ENCODE assay signal across 8 cellular contexts in the genomic region with DNA sequence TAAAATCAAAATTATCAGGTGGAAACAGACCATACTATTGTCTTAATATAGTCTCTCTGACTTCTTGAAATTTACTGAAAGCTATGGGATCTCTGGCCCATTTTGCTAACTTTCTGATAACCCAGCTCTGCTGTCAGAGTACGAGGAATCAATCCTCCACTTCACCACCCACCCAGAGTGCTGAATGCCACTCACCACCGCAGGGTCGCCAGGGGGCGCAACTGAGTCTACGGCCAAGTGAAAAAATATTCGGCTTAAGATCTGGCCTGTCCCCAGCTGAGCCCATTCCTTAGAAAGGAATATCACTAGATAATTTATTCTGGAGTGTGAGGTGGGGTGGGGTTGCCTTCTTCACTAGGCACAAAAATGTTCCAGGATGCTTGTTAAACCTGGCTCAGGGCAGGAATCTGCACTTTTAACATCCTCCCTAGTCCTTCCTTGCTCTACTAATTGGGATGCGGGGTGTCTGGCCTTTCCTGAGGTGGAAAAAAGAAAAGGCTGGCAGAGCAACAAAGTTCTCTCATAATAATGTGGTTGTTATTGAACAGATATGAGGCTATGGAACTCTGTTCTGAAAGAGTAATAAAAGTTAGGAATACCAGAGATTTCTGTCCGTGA.
DNase-seq lines count a peak whose midpoint lies in the region; ATAC-seq and TF ChIP-seq lines count a peak whose summit lies in the region.

No MANE protein-coding gene starts in this region.

- no peaks in the 10 kb centered on the region for H3K4me1 ChIP-seq in spleen

- CTCF ChIA-PET in RWPE1 (lab: Yijun Ruan, JAX) = interaction anchor here (0.7 to 0.9 kb wide), 2 partner anchors 10 to 213 kb away, joined by 3 to 4 read pairs; no protein-coding TSS in a partner anchor

- no peaks in the 10 kb centered on the region for H3K36me3 ChIP-seq in spleen

- H3K27me3 ChIP-seq in spleen (replicated peaks in 1 of 7) = no peaks in the 10 kb centered on the region

- H3K4me3 ChIP-seq in fibroblast of villous mesenchyme (ENCODE audit: low read depth, low read length) (no peak overlapping the region), spleen (no peak overlapping the region)

- intact Hi-C loops in spleen (cut with DNase I; ENCODE audit: low total_unique reads) = no loop called here

- POLR2A ChIA-PET in RWPE1 (lab: Yijun Ruan, JAX; ENCODE audit: low non-redundant PET) = no interaction called here

- H3K9me3 ChIP-seq in spleen = no peaks in the 10 kb centered on the region

- TF ChIP-seq CTCF in 22Rv1 (IDR thresholded peaks at IDR 0.05) (peak; percentile 92), GM10266 (IDR thresholded peaks at IDR 0.05; ENCODE audit: control insufficient read depth, insufficient read depth, low read depth, missing control alignments) (peak; percentile 80), RWPE1 (conservative IDR thresholded peaks at IDR 0.05; ENCODE audit: low read depth) (peak; percentile 49; the same call in 1 of the 2 replicates), fibroblast of villous mesenchyme (IDR thresholded peaks at IDR 0.05; ENCODE audit: insufficient read depth, low read depth, low read length) (peak; percentile 92), spleen (IDR thresholded peaks at IDR 0.05 in 8 of 11, conservative IDR thresholded peaks at IDR 0.05 in 3 of 11) (peak in 5 of 11 experiments; percentile 41 to 57 (median 49))

- peak; percentile 79 for ATAC-seq in HG02852 (IDR thresholded peaks at IDR 0.05; ENCODE audit: unreplicated experiment)

- H3K27ac ChIP-seq in 22Rv1 = no peak overlapping the region
- no peak overlapping the region for H3K27ac ChIP-seq in RWPE1
- no peak overlapping the region for H3K27ac ChIP-seq in spleen

- peak; percentile 41 for DNase-seq in GM10266 (ENCODE audit: extremely low spot score)
- DNase-seq in RWPE1 (ENCODE audit: low spot score) = peak; percentile 9
- DNase-seq in fibroblast of villous mesenchyme (ENCODE audit: low read depth) = peak; percentile 31
- peak; percentile 74 for DNase-seq in spleen
- no peak for DNase-seq in amniotic stem cell (lab: John Stamatoyannopoulos, UW)
- DNase-seq in epidermal melanocyte (ENCODE audit: insufficient read length, low spot score) = no peak

- 33 to 50% (median 42%) methylated on average over 8 of the region's 8 CpGs for WGBS in spleen, 5 donors

- no peak for TF ChIP-seq POLR2A in spleen (IDR thresholded peaks at IDR 0.05)

Comparison
In these comparisons a context has a peak if more than half of its experiments do, and no peak if none do; other contexts are left out.
1. DNase-seq: peak in GM10266 (single experiment), RWPE1 (single experiment), fibroblast of villous mesenchyme (single experiment) and spleen (single experiment); none in amniotic stem cell (single experiment) and epidermal melanocyte (single experiment).